ENCODE assay signal across 9 cellular contexts in genomic region chr3:42701371-42702065, GRCh38. TPM values are rescaled to one million over a fixed set of nuclear protein-coding genes. Genes with fewer than 3 reads are reported as not detected.
DNase-seq lines count a peak whose midpoint lies in the region; ATAC-seq and TF ChIP-seq lines count a peak whose summit lies in the region.
"Had no signal": no experiment of that assay in that cellular context is flagged by ENCODE, and none has a peak within 500 bp of the region (broad histone marks: within the 10 kb centered on the region; RNA-seq: fewer than 3 reads in every experiment).

No MANE protein-coding gene starts in this region.

- H3K27ac Mint-ChIP-seq in activated naive CD8-positive, alpha-beta T cell treated with anti-CD3 and anti-CD28 coated beads, Interleukin-2, amount 10 ng/mL, durations not matched to agents 7 days and 5 days, result no peak overlapping the region

- H4K20me1 ChIP-seq in hepatocyte (ENCODE audit: insufficient read depth, poor library complexity, severe bottlenecking), result no peaks in the 10 kb centered on the region

- no peaks in the 10 kb centered on the region for H3K27me3 Mint-ChIP-seq in activated naive CD8-positive, alpha-beta T cell treated with anti-CD3 and anti-CD28 coated beads, Interleukin-2, amount 10 ng/mL, durations not matched to agents 7 days and 5 days

- H2AFZ ChIP-seq in hepatocyte, result no peak overlapping the region
- H2AFZ ChIP-seq: PC-9 had no signal

- no peaks in the 10 kb centered on the region for H3K9me3 Mint-ChIP-seq in activated naive CD8-positive, alpha-beta T cell treated with anti-CD3 and anti-CD28 coated beads, Interleukin-2, amount 10 ng/mL, durations not matched to agents 7 days and 5 days

- 43% methylated on average over 14 of the region's 15 CpGs for WGBS in hepatocyte (ENCODE audit: low lambda C conversion rate, missing lambda C conversion rate)

- POLR2A ChIA-PET in HEK293T (lab: Yijun Ruan, JAX), result no interaction called here
- POLR2A ChIA-PET in activated naive CD8-positive, alpha-beta T cell treated with anti-CD3 and anti-CD28 coated beads, Interleukin-2, amount 10 ng/mL, durations not matched to agents 7 days and 5 days (lab: Charles Lee), result no interaction called here

- CTCF ChIA-PET in HEK293T (lab: Yijun Ruan, JAX), result no interaction called here

- H3K4me3 Mint-ChIP-seq in activated naive CD8-positive, alpha-beta T cell treated with anti-CD3 and anti-CD28 coated beads, Interleukin-2, amount 10 ng/mL, durations not matched to agents 7 days and 5 days, result no peak overlapping the region

- H3K36me3 ChIP-seq in hepatocyte (replicated peaks; ENCODE audit: insufficient read depth, low read depth), result no peaks in the 10 kb centered on the region

- H3K9me3 ChIP-seq in hepatocyte (ENCODE audit: low read depth), result no peaks in the 10 kb centered on the region

- no peaks in the 10 kb centered on the region for H3K79me2 ChIP-seq in hepatocyte

- ATAC-seq in activated naive CD8-positive, alpha-beta T cell treated with anti-CD3 and anti-CD28 coated beads, Interleukin-2, amount 10 ng/mL, durations not matched to agents 7 days and 5 days (ENCODE audit: low read depth), result peak; percentile 84
- ATAC-seq in GM18909 (IDR thresholded peaks at IDR 0.05; ENCODE audit: poor library complexity, unreplicated experiment), result no peak

- no peak overlapping the region for H3K4me2 ChIP-seq in hepatocyte
- H3K4me2 ChIP-seq: PC-9 had no signal

- H3K4me3 ChIP-seq in hepatocyte, result no peak overlapping the region
- H3K4me3 ChIP-seq: PC-9, skin epidermis had no signal

- no peak for TF ChIP-seq CTCF in hepatocyte (IDR thresholded peaks at IDR 0.05; ENCODE audit: poor library complexity)

- no peaks in the 10 kb centered on the region for H3K27me3 ChIP-seq in hepatocyte

- H3K4me1 ChIP-seq in hepatocyte (ENCODE audit: insufficient read depth), result no peaks in the 10 kb centered on the region

- H3K9me2 ChIP-seq in hepatocyte (replicated peaks; ENCODE audit: insufficient read depth), result no peaks in the 10 kb centered on the region

- H3K27ac ChIP-seq in hepatocyte, result no peak overlapping the region
- H3K27ac ChIP-seq: PC-9, skin epidermis had no signal

- peaks cover 13% of the 10 kb centered on the region for H3K4me1 Mint-ChIP-seq in activated naive CD8-positive, alpha-beta T cell treated with anti-CD3 and anti-CD28 coated beads, Interleukin-2, amount 10 ng/mL, durations not matched to agents 7 days and 5 days

- no peaks in the 10 kb centered on the region for H3K36me3 Mint-ChIP-seq in activated naive CD8-positive, alpha-beta T cell treated with anti-CD3 and anti-CD28 coated beads, Interleukin-2, amount 10 ng/mL, durations not matched to agents 7 days and 5 days

- DNase-seq in HEK293T (ENCODE audit: extremely low spot score) (peak; percentile 72), SW480 (ENCODE audit: low spot score) (peak; percentile 60), hepatocyte (ENCODE audit: low spot score) (peak; percentile 76), NCI-H2196 (lab: John Stamatoyannopoulos, UW; ENCODE audit: unreplicated experiment) (no peak)
- peak; percentile 78 for DNase-seq in activated naive CD8-positive, alpha-beta T cell treated with anti-CD3 and anti-CD28 coated beads, Interleukin-2, amount 10 ng/mL, durations not matched to agents 7 days and 5 days
- peak; percentile 11 to 31 for DNase-seq in stimulated activated CD4-positive, alpha-beta T cell treated with anti-CD3 and anti-CD28 coated beads, Interleukin-12 subunit alpha, Interleukin-12 subunit beta, amount 100 ng/mL, for 24 hours (ENCODE audit: low read depth in 2 of 2)

TF ChIP-seq in HEK293T, 16 proteins besides CTCF, POLR2A, EP300 and RAD21:
- TF ChIP-seq FOXA1 (IDR thresholded peaks at IDR 0.05) (no peak), ARNT (IDR thresholded peaks at IDR 0.05) (no peak), CTBP1 (IDR thresholded peaks at IDR 0.05; ENCODE audit: borderline replicate concordance) (no peak), LEF1 (IDR thresholded peaks at IDR 0.05; ENCODE audit: borderline replicate concordance) (no peak), NFRKB (IDR thresholded peaks at IDR 0.05) (no peak), SP1 (IDR thresholded peaks at IDR 0.05) (no peak), FOXM1 (IDR thresholded peaks at IDR 0.05; ENCODE audit: borderline replicate concordance) (no peak), BHLHE40 (IDR thresholded peaks at IDR 0.05; ENCODE audit: borderline replicate concordance) (no peak), ZNF384 (IDR thresholded peaks at IDR 0.05) (no peak), L3MBTL2 (conservative IDR thresholded peaks at IDR 0.05) (no peak), FOXK2 (IDR thresholded peaks at IDR 0.05) (no peak), TARDBP (IDR thresholded peaks at IDR 0.05) (no peak), SUZ12 (IDR thresholded peaks at IDR 0.05) (no peak), ELF4 (IDR thresholded peaks at IDR 0.05) (no peak), HDGF (IDR thresholded peaks at IDR 0.05; ENCODE audit: borderline replicate concordance) (no peak)
- TF ChIP-seq, protein P1, sequence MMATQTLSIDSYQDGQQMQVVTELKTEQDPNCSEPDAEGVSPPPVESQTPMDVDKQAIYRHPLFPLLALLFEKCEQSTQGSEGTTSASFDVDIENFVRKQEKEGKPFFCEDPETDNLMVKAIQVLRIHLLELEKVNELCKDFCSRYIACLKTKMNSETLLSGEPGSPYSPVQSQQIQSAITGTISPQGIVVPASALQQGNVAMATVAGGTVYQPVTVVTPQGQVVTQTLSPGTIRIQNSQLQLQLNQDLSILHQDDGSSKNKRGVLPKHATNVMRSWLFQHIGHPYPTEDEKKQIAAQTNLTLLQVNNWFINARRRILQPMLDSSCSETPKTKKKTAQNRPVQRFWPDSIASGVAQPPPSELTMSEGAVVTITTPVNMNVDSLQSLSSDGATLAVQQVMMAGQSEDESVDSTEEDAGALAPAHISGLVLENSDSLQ (IDR thresholded peaks at IDR 0.05), result no peak
TF ChIP-seq in HEK293T: peak in this region for 0.

RNA-seq across cellular contexts. Expression of gene HHATL, which starts 1.1 kb away (rescaled TPM):
- not detected for total RNA-seq in activated naive CD8-positive, alpha-beta T cell treated with anti-CD3 and anti-CD28 coated beads, Interleukin-2, amount 10 ng/mL, durations not matched to agents 7 days and 5 days
- total RNA-seq in hepatocyte, result not detected in 2 replicates
- not detected in 2 replicates for polyA plus RNA-seq in hepatocyte
- total RNA-seq: PC-9 had no signal

RNA-seq across cellular contexts. Expression of gene KLHL40, which starts 16.2 kb away (rescaled TPM):
- total RNA-seq in activated naive CD8-positive, alpha-beta T cell treated with anti-CD3 and anti-CD28 coated beads, Interleukin-2, amount 10 ng/mL, durations not matched to agents 7 days and 5 days, result not detected
- total RNA-seq in hepatocyte, result not detected in 2 replicates
- polyA plus RNA-seq in hepatocyte, result not detected in 2 replicates
- total RNA-seq: PC-9 had no signal

RNA-seq across cellular contexts. Expression of gene ZBTB47, which starts 48.0 kb away (rescaled TPM):
- total RNA-seq in activated naive CD8-positive, alpha-beta T cell treated with anti-CD3 and anti-CD28 coated beads, Interleukin-2, amount 10 ng/mL, durations not matched to agents 7 days and 5 days, result 1 to 10 TPM; 1.1 to 1.3 TPM
- total RNA-seq in hepatocyte, result 12.3 and 14.2 TPM in 2 replicates
- polyA plus RNA-seq in hepatocyte, result 4.7 and 7.0 TPM in 2 replicates
